ENCODE assay signal across 23 cellular contexts in genomic region chr2:99811544-99811943, GRCh38.
DNase-seq lines count a peak whose midpoint lies in the region; ATAC-seq, FAIRE-seq and TF ChIP-seq lines count a peak whose summit lies in the region.
"Had no signal": no experiment of that assay in that cellular context is flagged by ENCODE, and none has a peak within 500 bp of the region (broad histone marks: within the 10 kb centered on the region; RNA-seq: fewer than 3 reads in every experiment).

No MANE protein-coding gene starts in this region.

- TF ChIP-seq CTCF in AG09309 (IDR thresholded peaks at IDR 0.05; ENCODE audit: control insufficient read depth, insufficient read depth, low read depth, low read length, missing control alignments) (no peak), astrocyte (IDR thresholded peaks at IDR 0.05; ENCODE audit: insufficient read depth, low read depth, low read length) (no peak)

- peaks cover 28% of the 10 kb centered on the region for H3K4me1 Mint-ChIP-seq in astrocyte (ENCODE audit: low read depth, unreplicated experiment)
- no peaks in the 10 kb centered on the region for H3K4me1 Mint-ChIP-seq in activated T-cell treated with anti-CD3 and anti-CD28 coated beads, Interleukin-2, amount 50 U/mL, for 72 hours (ENCODE audit: low read depth)
- H3K4me1 Mint-ChIP-seq: activated naive CD4-positive, alpha-beta T cell treated with anti-CD3 and anti-CD28 coated beads, Interleukin-2, amount 50 U/mL, for 24 hours had no signal

- H3K4me2 ChIP-seq in astrocyte (ENCODE audit: low read length): peak overlapping the region; percentile 56

- no peaks in the 10 kb centered on the region for H3K27me3 ChIP-seq in astrocyte (ENCODE audit: insufficient read depth, low read length)
- H3K27me3 ChIP-seq: BLaER1 treated with 17β-estradiol and CSF1 and Interleukin-3, amounts not matched to agents 10 nM and 100 nM; thyroid gland had no signal

- no peaks in the 10 kb centered on the region for H4K20me1 ChIP-seq in astrocyte (ENCODE audit: insufficient read depth, low read length)
- H4K20me1 ChIP-seq: BLaER1 treated with 17β-estradiol and CSF1 and Interleukin-3, amounts not matched to agents 10 nM and 100 nM had no signal

- peaks cover under 1% of the 10 kb centered on the region for H3K36me3 Mint-ChIP-seq in astrocyte (ENCODE audit: low read depth, unreplicated experiment)
- no peaks in the 10 kb centered on the region for H3K36me3 Mint-ChIP-seq in activated T-cell treated with anti-CD3 and anti-CD28 coated beads, Interleukin-2, amount 50 U/mL, for 72 hours (ENCODE audit: insufficient read depth in 2 of 2)

- H3K27ac Mint-ChIP-seq in astrocyte (ENCODE audit: unreplicated experiment): no peak overlapping the region
- H3K27ac Mint-ChIP-seq in activated T-cell treated with anti-CD3 and anti-CD28 coated beads, Interleukin-2, amount 50 U/mL, for 72 hours: no peak overlapping the region
- H3K27ac Mint-ChIP-seq: activated naive CD4-positive, alpha-beta T cell treated with anti-CD3 and anti-CD28 coated beads, Interleukin-2, amount 50 U/mL, for 24 hours had no signal

- H3K27me3 Mint-ChIP-seq in astrocyte (ENCODE audit: low read depth, unreplicated experiment): no peaks in the 10 kb centered on the region
- H3K27me3 Mint-ChIP-seq in activated T-cell treated with anti-CD3 and anti-CD28 coated beads, Interleukin-2, amount 50 U/mL, for 72 hours (ENCODE audit: low read depth): no peaks in the 10 kb centered on the region
- H3K27me3 Mint-ChIP-seq: activated naive CD4-positive, alpha-beta T cell treated with anti-CD3 and anti-CD28 coated beads, Interleukin-2, amount 50 U/mL, for 24 hours; memory B cell had no signal

- no peak overlapping the region for H3K4me3 Mint-ChIP-seq in astrocyte (ENCODE audit: unreplicated experiment)
- no peak overlapping the region for H3K4me3 Mint-ChIP-seq in activated T-cell treated with anti-CD3 and anti-CD28 coated beads, Interleukin-2, amount 50 U/mL, for 72 hours
- H3K4me3 Mint-ChIP-seq: activated naive CD4-positive, alpha-beta T cell treated with anti-CD3 and anti-CD28 coated beads, Interleukin-2, amount 50 U/mL, for 24 hours; memory B cell; nephron progenitor cell had no signal

- H3K36me3 ChIP-seq in astrocyte (ENCODE audit: insufficient read depth, low read length): no peaks in the 10 kb centered on the region
- H3K36me3 ChIP-seq: thyroid gland had no signal

- H3K9ac ChIP-seq in astrocyte (ENCODE audit: low read length): peak overlapping the region; percentile 21
- H3K9ac ChIP-seq: BLaER1 treated with 17β-estradiol and CSF1 and Interleukin-3, amounts not matched to agents 10 nM and 100 nM had no signal

- peak; percentile 55 for DNase-seq in AG09309 (ENCODE audit: low read depth)
- DNase-seq in HS-5 (ENCODE audit: low read depth): peak; percentile 94
- peak; percentile 92 for DNase-seq in astrocyte (ENCODE audit: low read depth)
- peak; percentile 38 for DNase-seq in iris pigment epithelial cell (ENCODE audit: low read depth)
- DNase-seq in activated T-cell treated with anti-CD3 and anti-CD28 coated beads, Interleukin-2, amount 50 U/mL, for 72 hours: no peak
- no peak for DNase-seq in GM19238 (ENCODE audit: insufficient read length, low spot score)
- DNase-seq in NAMALWA (ENCODE audit: low spot score): no peak
- DNase-seq: activated CD4-positive, alpha-beta T cell treated with anti-CD3 and anti-CD28 coated beads for 1 hour; DND-41; glutamatergic neuron; Kasumi-1; NCI-H1694 treated with DMSO at 0.1 percent for 48 hours; NCI-H510A treated with DMSO at 0.1 percent for 48 hours; nephron progenitor cell; right cardiac atrium; stimulated activated CD4-positive, alpha-beta T cell treated with anti-CD3 and anti-CD28 coated beads, Interleukin-2, amount 100 ng/mL, for 48 hours; T-helper 2 cell; thyroid gland had no signal

- ATAC-seq in activated T-cell treated with anti-CD3 and anti-CD28 coated beads, Interleukin-2, amount 50 U/mL, for 72 hours (replicated peaks in 1 of 2): no peak
- ATAC-seq in GM18520 (IDR thresholded peaks at IDR 0.05; ENCODE audit: unreplicated experiment): no peak
- ATAC-seq: Panc1, right cardiac atrium had no signal

- no peaks in the 10 kb centered on the region for H3K9me3 Mint-ChIP-seq in astrocyte (ENCODE audit: unreplicated experiment)
- no peaks in the 10 kb centered on the region for H3K9me3 Mint-ChIP-seq in activated T-cell treated with anti-CD3 and anti-CD28 coated beads, Interleukin-2, amount 50 U/mL, for 72 hours
- H3K9me3 Mint-ChIP-seq: memory B cell had no signal

- H3K4me1 ChIP-seq in astrocyte (ENCODE audit: insufficient read depth, low read length): peaks cover 40% of the 10 kb centered on the region
- H3K4me1 ChIP-seq: thyroid gland had no signal

- H3K79me2 ChIP-seq in astrocyte (ENCODE audit: insufficient read depth, low read length): no peaks in the 10 kb centered on the region

- H3K4me3 ChIP-seq in AG09309 (ENCODE audit: control insufficient read depth, low read depth, low read length) (no peak overlapping the region), astrocyte (ENCODE audit: insufficient read depth, low read depth, low read length) (no peak overlapping the region)
- H3K4me3 ChIP-seq: BLaER1 treated with 17β-estradiol and CSF1 and Interleukin-3, amounts not matched to agents 10 nM and 100 nM; thyroid gland had no signal

- FAIRE-seq in astrocyte (lab: Jason Lieb, UNC): peak; percentile 58

- H3K27ac ChIP-seq in astrocyte (ENCODE audit: low read depth, low read length): peak overlapping the region; percentile 76
- H3K27ac ChIP-seq: BLaER1 treated with 17β-estradiol and CSF1 and Interleukin-3, amounts not matched to agents 10 nM and 100 nM; thyroid gland had no signal

- H3K9me3 ChIP-seq in astrocyte (ENCODE audit: insufficient read depth, low read depth, low read length): no peaks in the 10 kb centered on the region
- H3K9me3 ChIP-seq: thyroid gland had no signal

- no peak overlapping the region for H2AFZ ChIP-seq in astrocyte (ENCODE audit: low read depth, low read length)

Comparison
In these comparisons a context has a peak if more than half of its experiments do, and no peak if none do; other contexts are left out.
1. DNase-seq: peak in AG09309 (single experiment), HS-5 (single experiment), astrocyte (single experiment) and iris pigment epithelial cell (single experiment); none in activated T-cell treated with anti-CD3 and anti-CD28 coated beads, Interleukin-2, amount 50 U/mL, for 72 hours (0 of 2), GM19238 (single experiment) and NAMALWA (single experiment).